ENCODE assay signal across 15 cellular contexts in the genomic region with DNA sequence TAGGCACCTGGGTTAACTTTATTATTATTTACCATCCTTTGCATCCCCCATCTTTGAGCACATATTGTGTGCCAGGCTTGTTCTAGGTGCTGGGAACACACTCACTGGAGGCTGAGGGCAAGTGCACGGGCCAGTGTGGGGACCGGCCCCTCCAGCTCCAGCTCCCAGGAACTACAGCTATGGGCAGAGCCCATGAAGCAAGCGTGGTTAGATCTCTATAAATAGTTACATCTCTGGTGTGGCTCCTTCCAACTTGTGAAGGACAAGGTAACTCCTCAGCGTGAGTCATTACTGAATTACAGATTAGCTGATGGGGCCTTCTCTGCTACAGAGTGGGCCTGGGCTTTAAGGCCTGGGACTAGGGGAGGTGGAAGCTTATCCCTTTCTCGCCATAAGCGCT.
DNase-seq lines count a peak whose midpoint lies in the region; ATAC-seq lines count a peak whose summit lies in the region.
"Had no signal": no experiment of that assay in that cellular context is flagged by ENCODE, and none has a peak within 500 bp of the region (broad histone marks: within the 10 kb centered on the region; RNA-seq: fewer than 3 reads in every experiment).

No MANE protein-coding gene starts in this region.

- DNase-seq in left ventricle myocardium superior = no peak
- no peak for DNase-seq in cardiac septum (ENCODE audit: low spot score)
- peak; percentile 38 for DNase-seq in amniotic epithelial cell (ENCODE audit: low read depth)
- peak; percentile 61 for DNase-seq in myocyte (ENCODE audit: low read depth)
- no peak for DNase-seq in activated T-cell treated with anti-CD3 and anti-CD28 coated beads, Interleukin-2, amount 50 U/mL, for 1 hour
- no peak for DNase-seq in germinal center (ENCODE audit: low spot score)
- DNase-seq in cerebellar nuclear complex (lab: John Stamatoyannopoulos, UW) = no peak
- DNase-seq: ACHN; BE2C; C1 segment of cervical spinal cord; CD4-positive, CD25-positive, alpha-beta regulatory T cell; CD8-positive, alpha-beta memory T cell; COR-L47; DMS 273 treated with DMSO at 0.1 percent for 48 hours; GM23248 had no signal

- intact Hi-C loops in left ventricle myocardium superior (cut with micrococcal nuclease) (no loop called here), cardiac septum (cut with DNase I) (no loop called here)

- peak; percentile 72 for ATAC-seq in left ventricle myocardium superior

Comparison
In these comparisons a context has a peak if more than half of its experiments do, and no peak if none do; other contexts are left out.
1. DNase-seq: peak in amniotic epithelial cell (single experiment) and myocyte (single experiment); none in left ventricle myocardium superior (single experiment), cardiac septum (single experiment), activated T-cell treated with anti-CD3 and anti-CD28 coated beads, Interleukin-2, amount 50 U/mL, for 1 hour (single experiment), germinal center (single experiment) and cerebellar nuclear complex (0 of 2).